In genomic region chr19:51784922-51785690, GRCh38 we compare ENCODE assay signal across 8 cellular contexts. TPM values are rescaled to one million over a fixed set of nuclear protein-coding genes. Genes with fewer than 3 reads are reported as not detected.
DNase-seq lines count a peak whose midpoint lies in the region; ATAC-seq, FAIRE-seq and TF ChIP-seq lines count a peak whose summit lies in the region.

No MANE protein-coding gene starts in this region.

- no peaks in the 10 kb centered on the region for H3K79me2 ChIP-seq in astrocyte (ENCODE audit: insufficient read depth, low read length)

- no peak for TF ChIP-seq CTCF in astrocyte (IDR thresholded peaks at IDR 0.05; ENCODE audit: insufficient read depth, low read depth, low read length)

- H3K9ac ChIP-seq in astrocyte (ENCODE audit: low read length), result no peak overlapping the region

- no peaks in the 10 kb centered on the region for H3K27me3 ChIP-seq in astrocyte (ENCODE audit: insufficient read depth, low read length)
- H3K27me3 ChIP-seq in small intestine (ENCODE audit: control insufficient read depth in 2 of 2, insufficient read depth in 2 of 2, low read length in 2 of 2), result no peaks in the 10 kb centered on the region

- WGBS in small intestine, 3 donors, result 65 to 75% (median 74%) methylated on average over 6 of the region's 6 CpGs

- H3K4me1 Mint-ChIP-seq in astrocyte (ENCODE audit: low read depth, unreplicated experiment), result no peaks in the 10 kb centered on the region
- no peaks in the 10 kb centered on the region for H3K4me1 Mint-ChIP-seq in natural killer cell treated with Interleukin-12 subunit alpha and Interleukin-12 subunit beta and Interleukin-15 and Interleukin-18, amount 100 ng/mL, for 72 hours (ENCODE audit: low read depth in 2 of 2)

- H3K27ac Mint-ChIP-seq in astrocyte (ENCODE audit: unreplicated experiment), result no peak overlapping the region
- no peak overlapping the region for H3K27ac Mint-ChIP-seq in natural killer cell treated with Interleukin-12 subunit alpha and Interleukin-12 subunit beta and Interleukin-15 and Interleukin-18, amount 100 ng/mL, for 72 hours

- H3K4me1 ChIP-seq in astrocyte (ENCODE audit: insufficient read depth, low read length) (no peaks in the 10 kb centered on the region), small intestine (ENCODE audit: control insufficient read depth in 2 of 2, insufficient read depth in 1 of 2, low read depth in 1 of 2, low read length in 1 of 2) (no peaks in the 10 kb centered on the region)

- H3K9me3 Mint-ChIP-seq in astrocyte (ENCODE audit: unreplicated experiment), result peaks cover 6% of the 10 kb centered on the region
- peaks cover 4% of the 10 kb centered on the region for H3K9me3 Mint-ChIP-seq in natural killer cell treated with Interleukin-12 subunit alpha and Interleukin-12 subunit beta and Interleukin-15 and Interleukin-18, amount 100 ng/mL, for 72 hours

- peak; percentile 78 to 89 for ATAC-seq in natural killer cell treated with Interleukin-12 subunit alpha and Interleukin-12 subunit beta and Interleukin-15 and Interleukin-18, amount 100 ng/mL, for 72 hours
- ATAC-seq in GM21381 (IDR thresholded peaks at IDR 0.05; ENCODE audit: unreplicated experiment) (no peak), HG03097 (IDR thresholded peaks at IDR 0.05; ENCODE audit: low FRiP score, unreplicated experiment) (no peak)

- FAIRE-seq in astrocyte (lab: Jason Lieb, UNC), result no peak
- no peak for FAIRE-seq in small intestine (lab: Jason Lieb, UNC)

- no peaks in the 10 kb centered on the region for H3K36me3 Mint-ChIP-seq in astrocyte (ENCODE audit: low read depth, unreplicated experiment)
- H3K36me3 Mint-ChIP-seq in natural killer cell treated with Interleukin-12 subunit alpha and Interleukin-12 subunit beta and Interleukin-15 and Interleukin-18, amount 100 ng/mL, for 72 hours, result no peaks in the 10 kb centered on the region

- no peak overlapping the region for H3K4me3 ChIP-seq in astrocyte (ENCODE audit: insufficient read depth, low read depth, low read length)
- H3K4me3 ChIP-seq in small intestine (ENCODE audit: low read depth in 1 of 2, low read length in 2 of 2), result no peak overlapping the region

- H3K36me3 ChIP-seq in astrocyte (ENCODE audit: insufficient read depth, low read length) (no peaks in the 10 kb centered on the region), small intestine (ENCODE audit: control insufficient read depth in 2 of 2, insufficient read depth in 2 of 2, low read length in 2 of 2) (no peaks in the 10 kb centered on the region)

- no peak overlapping the region for H3K27ac ChIP-seq in astrocyte (ENCODE audit: low read depth, low read length)
- H3K27ac ChIP-seq in small intestine (ENCODE audit: low read depth in 1 of 2, low read length in 1 of 2), result peak overlapping the region in 1 of 2 donors; percentile 21

- H3K9me3 ChIP-seq in astrocyte (ENCODE audit: insufficient read depth, low read depth, low read length) (no peaks in the 10 kb centered on the region), small intestine (ENCODE audit: control insufficient read depth, low read depth) (no peaks in the 10 kb centered on the region)

- H3K27me3 Mint-ChIP-seq in astrocyte (ENCODE audit: low read depth, unreplicated experiment), result peaks cover 18% of the 10 kb centered on the region
- H3K27me3 Mint-ChIP-seq in natural killer cell treated with Interleukin-12 subunit alpha and Interleukin-12 subunit beta and Interleukin-15 and Interleukin-18, amount 100 ng/mL, for 72 hours, result peaks cover 2 to 7% of the 10 kb centered on the region in 2 donors

- no peak overlapping the region for H3K4me2 ChIP-seq in astrocyte (ENCODE audit: low read length)

- no peak overlapping the region for H3K4me3 Mint-ChIP-seq in astrocyte (ENCODE audit: unreplicated experiment)
- no peak overlapping the region for H3K4me3 Mint-ChIP-seq in natural killer cell treated with Interleukin-12 subunit alpha and Interleukin-12 subunit beta and Interleukin-15 and Interleukin-18, amount 100 ng/mL, for 72 hours

- no peak overlapping the region for H2AFZ ChIP-seq in astrocyte (ENCODE audit: low read depth, low read length)

- no peaks in the 10 kb centered on the region for H4K20me1 ChIP-seq in astrocyte (ENCODE audit: insufficient read depth, low read length)

- DNase-seq in AG08395 (ENCODE audit: low spot score) (peak; percentile 74), NOMO-1 (lab: John Stamatoyannopoulos, UW; ENCODE audit: unreplicated experiment in 2 of 2) (peak; percentile 87 to 90), astrocyte (ENCODE audit: low read depth) (peak; percentile 66), small intestine (no peak), HPDE6-E6E7 (ENCODE audit: extremely low spot score) (no peak)
- peak; percentile 68 for DNase-seq in natural killer cell treated with Interleukin-12 subunit alpha and Interleukin-12 subunit beta and Interleukin-15 and Interleukin-18, amount 100 ng/mL, for 72 hours (ENCODE audit: low spot score)

RNA-seq across cellular contexts. Expression of gene FPR3, which starts 9.9 kb away (rescaled TPM):
- not detected in 2 replicates for total RNA-seq in astrocyte
- total RNA-seq in natural killer cell treated with Interleukin-12 subunit alpha and Interleukin-12 subunit beta and Interleukin-15 and Interleukin-18, amount 100 ng/mL, for 72 hours, result not detected
- 1 to 10 TPM in 2 of 3 donors, under 1 TPM in 1; 0.89 to 4.5 (median 3.0) TPM for polyA plus RNA-seq in small intestine

RNA-seq across cellular contexts. Expression of gene FPR2, which starts 24.1 kb away (rescaled TPM):
- not detected in 2 replicates for total RNA-seq in astrocyte
- total RNA-seq in natural killer cell treated with Interleukin-12 subunit alpha and Interleukin-12 subunit beta and Interleukin-15 and Interleukin-18, amount 100 ng/mL, for 72 hours, result under 1 TPM; 0.31 to 0.56 TPM
- 1 to 10 TPM in 2 of 3 donors, not detected in 1; 1.8 to 2.6 TPM for polyA plus RNA-seq in small intestine

RNA-seq across cellular contexts. Expression of gene FPR1, which starts 33.4 kb away (rescaled TPM):
- not detected in 2 replicates for total RNA-seq in astrocyte
- under 1 TPM in 1 of 2 donors, not detected in 1; 0.69 TPM for total RNA-seq in natural killer cell treated with Interleukin-12 subunit alpha and Interleukin-12 subunit beta and Interleukin-15 and Interleukin-18, amount 100 ng/mL, for 72 hours
- polyA plus RNA-seq in small intestine, result 1 to 10 TPM; 1.6 to 8.1 (median 2.2) TPM

Comparison
In these comparisons a context has a peak if more than half of its experiments do, and no peak if none do; other contexts are left out.
1. DNase-seq: peak in AG08395 (single experiment), NOMO-1 (2 of 2), astrocyte (single experiment) and natural killer cell treated with Interleukin-12 subunit alpha and Interleukin-12 subunit beta and Interleukin-15 and Interleukin-18, amount 100 ng/mL, for 72 hours (single experiment); none in small intestine (single experiment) and HPDE6-E6E7 (single experiment).
2. ATAC-seq: peak in natural killer cell treated with Interleukin-12 subunit alpha and Interleukin-12 subunit beta and Interleukin-15 and Interleukin-18, amount 100 ng/mL, for 72 hours (2 of 2); none in GM21381 (single experiment) and HG03097 (single experiment).